ENCODE assay signal across 8 cellular contexts in genomic region chr2:170973225-170973491, GRCh38. TPM values are rescaled to one million over a fixed set of nuclear protein-coding genes. Genes with fewer than 3 reads are reported as not detected.
DNase-seq lines count a peak whose midpoint lies in the region; ATAC-seq and TF ChIP-seq lines count a peak whose summit lies in the region.

No MANE protein-coding gene starts in this region.

- TF ChIP-seq POLR2A in vagina (IDR thresholded peaks at IDR 0.05): no peak

- no peak for DNase-seq in stimulated activated naive CD8-positive, alpha-beta T cell treated with anti-CD3 and anti-CD28 coated beads, Interleukin-15, Interleukin-2, amounts not matched to agents 100 U/mL and 50 U/mL, for 24 hours
- DNase-seq in astrocyte of the spinal cord (ENCODE audit: low read depth, low spot score) (no peak), mesothelial cell of epicardium (ENCODE audit: low spot score in 2 of 2, unreplicated experiment in 2 of 2) (no peak), vagina (ENCODE audit: extremely low spot score in 2 of 2) (no peak), posterior vena cava (ENCODE audit: low spot score) (no peak), cerebellum (ENCODE audit: low spot score) (no peak)

- TF ChIP-seq CTCF in astrocyte of the spinal cord (IDR thresholded peaks at IDR 0.05; ENCODE audit: low read depth, low read length): no peak
- TF ChIP-seq CTCF in mesothelial cell of epicardium (IDR thresholded peaks at IDR 0.05; ENCODE audit: unreplicated experiment): no peak
- no peak for TF ChIP-seq CTCF in vagina (IDR thresholded peaks at IDR 0.05)

- H3K4me3 Mint-ChIP-seq in stimulated activated naive CD8-positive, alpha-beta T cell treated with anti-CD3 and anti-CD28 coated beads, Interleukin-15, Interleukin-2, amounts not matched to agents 100 ng/mL and 50 ng/mL, for 24 hours: peak overlapping the region; percentile 47
- H3K4me3 Mint-ChIP-seq in mesothelial cell of epicardium: peak overlapping the region; percentile 55

- intact Hi-C loops in vagina (cut with DNase I): loop anchor here (5.0 kb wide), 1 partner anchor 189 kb away; the partner anchor contains the start of gene TLK1
- intact Hi-C loops in posterior vena cava (cut with DNase I): loop anchor here (5.0 to 10.0 kb wide), 3 partner anchors 189 to 462 kb away; partner anchors contain the start of genes DCAF17 (in 1 of the 2), METTL8 (in 1 of the 2) and TLK1 (in 1 of the 2)

- peaks cover 15% of the 10 kb centered on the region for H3K4me1 ChIP-seq in vagina

- H3K27me3 ChIP-seq in vagina: no peaks in the 10 kb centered on the region

- H3K36me3 ChIP-seq in vagina: no peaks in the 10 kb centered on the region

- H3K4me3 ChIP-seq in astrocyte of the spinal cord (ENCODE audit: low read depth, low read length): peak overlapping the region; percentile 37
- H3K4me3 ChIP-seq in vagina: peak overlapping the region; percentile 76 to 77

- ATAC-seq in stimulated activated naive CD8-positive, alpha-beta T cell treated with anti-CD3 and anti-CD28 coated beads, Interleukin-15, Interleukin-2, amounts not matched to agents 100 U/mL and 50 U/mL, for 24 hours: no peak
- ATAC-seq in GM21825 (IDR thresholded peaks at IDR 0.05; ENCODE audit: unreplicated experiment): no peak

- H3K27ac Mint-ChIP-seq in stimulated activated naive CD8-positive, alpha-beta T cell treated with anti-CD3 and anti-CD28 coated beads, Interleukin-15, Interleukin-2, amounts not matched to agents 100 ng/mL and 50 ng/mL, for 24 hours: peak overlapping the region; percentile 43
- peak overlapping the region; percentile 2 for H3K27ac Mint-ChIP-seq in mesothelial cell of epicardium

- H3K36me3 Mint-ChIP-seq in stimulated activated naive CD8-positive, alpha-beta T cell treated with anti-CD3 and anti-CD28 coated beads, Interleukin-15, Interleukin-2, amounts not matched to agents 100 ng/mL and 50 ng/mL, for 24 hours (ENCODE audit: low read depth): no peaks in the 10 kb centered on the region
- H3K36me3 Mint-ChIP-seq in mesothelial cell of epicardium: peaks cover 3% of the 10 kb centered on the region

- in situ Hi-C loops in astrocyte of the spinal cord (cut with HindIII; ENCODE audit: low sequenced_read_pairs): no loop called here

- no peak overlapping the region for H3K27ac ChIP-seq in vagina

- no peaks in the 10 kb centered on the region for H3K27me3 Mint-ChIP-seq in stimulated activated naive CD8-positive, alpha-beta T cell treated with anti-CD3 and anti-CD28 coated beads, Interleukin-15, Interleukin-2, amounts not matched to agents 100 ng/mL and 50 ng/mL, for 24 hours
- no peaks in the 10 kb centered on the region for H3K27me3 Mint-ChIP-seq in mesothelial cell of epicardium (ENCODE audit: low read depth)

- no peaks in the 10 kb centered on the region for H3K9me3 ChIP-seq in vagina

- no peaks in the 10 kb centered on the region for H3K9me3 Mint-ChIP-seq in stimulated activated naive CD8-positive, alpha-beta T cell treated with anti-CD3 and anti-CD28 coated beads, Interleukin-15, Interleukin-2, amounts not matched to agents 100 ng/mL and 50 ng/mL, for 24 hours
- H3K9me3 Mint-ChIP-seq in mesothelial cell of epicardium: no peaks in the 10 kb centered on the region

- H3K4me1 Mint-ChIP-seq in stimulated activated naive CD8-positive, alpha-beta T cell treated with anti-CD3 and anti-CD28 coated beads, Interleukin-15, Interleukin-2, amounts not matched to agents 100 ng/mL and 50 ng/mL, for 24 hours (ENCODE audit: low read depth): peaks cover 17% of the 10 kb centered on the region
- peaks cover 19% of the 10 kb centered on the region for H3K4me1 Mint-ChIP-seq in mesothelial cell of epicardium

RNA-seq across cellular contexts. Expression of gene GORASP2, which starts 44.1 kb away (rescaled TPM):
- total RNA-seq in mesothelial cell of epicardium (85.5 to 91.1 TPM (median 86.8 TPM) in 3 replicates), vagina (18.2 TPM), posterior vena cava (10 to 100 TPM; 62.3 to 67.4 TPM), cerebellum (25.0 TPM)
